9 cellular contexts compared by ENCODE assay signal in the genomic region with DNA sequence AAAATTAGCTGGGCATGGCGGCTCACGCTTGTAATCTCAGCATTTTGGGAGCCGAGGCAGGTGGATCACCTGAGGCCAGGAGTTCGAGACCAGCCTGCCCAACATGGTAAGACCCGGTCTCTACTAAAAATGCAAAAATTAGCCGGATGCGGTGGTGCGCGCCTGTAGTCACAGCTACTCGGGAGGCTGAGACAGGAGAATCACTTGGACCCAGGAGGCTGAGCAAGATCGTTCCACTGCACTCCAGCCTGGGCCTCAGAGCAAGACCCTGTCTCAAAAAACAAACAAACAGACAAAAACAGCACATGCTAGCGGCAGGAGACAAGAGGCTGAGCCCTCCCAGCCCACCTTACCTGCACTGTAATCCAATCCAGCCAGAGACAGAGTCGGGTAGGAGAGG. TPM values are rescaled to one million over a fixed set of nuclear protein-coding genes. Genes with fewer than 3 reads are reported as not detected.
DNase-seq lines count a peak whose midpoint lies in the region; ATAC-seq and TF ChIP-seq lines count a peak whose summit lies in the region.
"Had no signal": no experiment of that assay in that cellular context is flagged by ENCODE, and none has a peak within 500 bp of the region (broad histone marks: within the 10 kb centered on the region; RNA-seq: fewer than 3 reads in every experiment).

No MANE protein-coding gene starts in this region.

- no peak for DNase-seq in T-helper 2 cell treated with Interferon-gamma antibody and Interleukin-4, amounts not matched to agents 5 μg/mL and 100 μg/mL, for 36 hours (ENCODE audit: low spot score)
- DNase-seq in T-helper 2 cell (no peak), activated B cell treated with CpG ODN at 0.5 μM for 24 hours (no peak), lower leg skin (ENCODE audit: low spot score in 2 of 2) (no peak)
- DNase-seq in stimulated activated naive B cell treated with anti-CD40 and anti-IgM and Interleukin-4, amounts not matched to agents 10 μg/mL and 1 μg/mL and 100 μg/mL, for 72 hours = no peak
- DNase-seq: SW 1271 had no signal

- H3K4me3 Mint-ChIP-seq in T-helper 2 cell treated with Interferon-gamma antibody and Interleukin-4, amounts not matched to agents 5 μg/mL and 100 μg/mL, for 36 hours = peak overlapping the region; percentile 91
- peak overlapping the region; percentile 87 for H3K4me3 Mint-ChIP-seq in activated B cell treated with CpG ODN at 0.5 μM for 24 hours
- H3K4me3 Mint-ChIP-seq in stimulated activated naive B cell treated with anti-CD40 and anti-IgM and Interleukin-4, amounts not matched to agents 10 μg/mL and 1 μg/mL and 100 μg/mL, for 72 hours = peak overlapping the region; percentile 92 to 95

- H3K27ac Mint-ChIP-seq in T-helper 2 cell treated with Interferon-gamma antibody and Interleukin-4, amounts not matched to agents 5 μg/mL and 100 μg/mL, for 36 hours = no peak overlapping the region
- H3K27ac Mint-ChIP-seq in activated B cell treated with CpG ODN at 0.5 μM for 24 hours = no peak overlapping the region
- no peak overlapping the region for H3K27ac Mint-ChIP-seq in stimulated activated naive B cell treated with anti-CD40 and anti-IgM and Interleukin-4, amounts not matched to agents 10 μg/mL and 1 μg/mL and 100 μg/mL, for 72 hours

- no peaks in the 10 kb centered on the region for H3K36me3 Mint-ChIP-seq in T-helper 2 cell treated with Interferon-gamma antibody and Interleukin-4, amounts not matched to agents 5 μg/mL and 100 μg/mL, for 36 hours (ENCODE audit: low read depth)
- H3K36me3 Mint-ChIP-seq in activated B cell treated with CpG ODN at 0.5 μM for 24 hours (ENCODE audit: low read depth) = peaks cover 5% of the 10 kb centered on the region
- peaks cover 0 to 6% of the 10 kb centered on the region in 2 donors for H3K36me3 Mint-ChIP-seq in stimulated activated naive B cell treated with anti-CD40 and anti-IgM and Interleukin-4, amounts not matched to agents 10 μg/mL and 1 μg/mL and 100 μg/mL, for 72 hours

- no peaks in the 10 kb centered on the region for H3K9me3 Mint-ChIP-seq in T-helper 2 cell treated with Interferon-gamma antibody and Interleukin-4, amounts not matched to agents 5 μg/mL and 100 μg/mL, for 36 hours
- H3K9me3 Mint-ChIP-seq in activated B cell treated with CpG ODN at 0.5 μM for 24 hours = no peaks in the 10 kb centered on the region
- no peaks in the 10 kb centered on the region for H3K9me3 Mint-ChIP-seq in stimulated activated naive B cell treated with anti-CD40 and anti-IgM and Interleukin-4, amounts not matched to agents 10 μg/mL and 1 μg/mL and 100 μg/mL, for 72 hours

- no peak for ATAC-seq in activated B cell treated with CpG ODN at 0.5 μM for 24 hours (ENCODE audit: low read depth)
- no peak for ATAC-seq in stimulated activated naive B cell treated with anti-CD40 and anti-IgM and Interleukin-4, amounts not matched to agents 10 μg/mL and 1 μg/mL and 100 μg/mL, for 72 hours (replicated peaks)
- no peak for ATAC-seq in GM19351 (IDR thresholded peaks at IDR 0.05; ENCODE audit: unreplicated experiment)
- no peak for ATAC-seq in GM19455 (IDR thresholded peaks at IDR 0.05; ENCODE audit: unreplicated experiment)

- no peak overlapping the region for H3K9ac ChIP-seq in iPS-15b (ENCODE audit: low read depth, low read length)

- TF ChIP-seq POLR2A in lower leg skin (IDR thresholded peaks at IDR 0.05) = no peak

- TF ChIP-seq CTCF in activated B cell treated with CpG ODN at 0.5 μM for 24 hours (IDR thresholded peaks at IDR 0.05) (no peak), lower leg skin (IDR thresholded peaks at IDR 0.05) (no peak)

- CTCF ChIA-PET in activated B cell treated with CpG ODN at 0.5 μM for 24 hours (lab: Charles Lee) = interaction anchor here (1.1 kb wide), 1 partner anchor 531 kb away, joined by 3 read pairs; no protein-coding TSS in a partner anchor

- H3K27me3 ChIP-seq in iPS-15b (ENCODE audit: control insufficient read depth, insufficient read depth, low read length) = no peaks in the 10 kb centered on the region

- H3K9me3 ChIP-seq in iPS-15b (ENCODE audit: control insufficient read depth, insufficient read depth, low read length) = no peaks in the 10 kb centered on the region

- H3K4me3 ChIP-seq in iPS-15b (ENCODE audit: low read depth, low read length) (peak overlapping the region; percentile 89), lower leg skin (ENCODE audit: low read depth, poor library complexity, severe bottlenecking) (no peak overlapping the region)

- peaks cover 4% of the 10 kb centered on the region for H3K4me1 ChIP-seq in iPS-15b (ENCODE audit: control insufficient read depth, insufficient read depth, low read length)

- POLR2A ChIA-PET in activated B cell treated with CpG ODN at 0.5 μM for 24 hours (lab: Charles Lee) = interaction anchor here (0.6 to 2.9 kb wide), 5 partner anchors 10 to 438 kb away, joined by 3 to 27 read pairs (median 12); a partner anchor contains a TSS

- peaks cover 6% of the 10 kb centered on the region for H3K36me3 ChIP-seq in iPS-15b (ENCODE audit: control insufficient read depth, insufficient read depth, low read length)

- 85 to 87% methylated on average over 13 of the region's 13 CpGs for WGBS in lower leg skin, 2 donors

- peaks cover 8% of the 10 kb centered on the region for H3K4me1 Mint-ChIP-seq in T-helper 2 cell treated with Interferon-gamma antibody and Interleukin-4, amounts not matched to agents 5 μg/mL and 100 μg/mL, for 36 hours (ENCODE audit: low read depth)
- H3K4me1 Mint-ChIP-seq in activated B cell treated with CpG ODN at 0.5 μM for 24 hours = peaks cover 29% of the 10 kb centered on the region
- H3K4me1 Mint-ChIP-seq in stimulated activated naive B cell treated with anti-CD40 and anti-IgM and Interleukin-4, amounts not matched to agents 10 μg/mL and 1 μg/mL and 100 μg/mL, for 72 hours = peaks cover 17 to 38% of the 10 kb centered on the region in 2 donors

- intact Hi-C loops in activated B cell treated with CpG ODN at 0.5 μM for 24 hours (cut with micrococcal nuclease) = loop anchor here (2.0 kb wide), 1 partner anchor 951 kb away; no protein-coding TSS in a partner anchor
- intact Hi-C loops in lower leg skin (cut with DNase I; ENCODE audit: low total_unique reads) = no loop called here

- H3K27me3 Mint-ChIP-seq in T-helper 2 cell treated with Interferon-gamma antibody and Interleukin-4, amounts not matched to agents 5 μg/mL and 100 μg/mL, for 36 hours (ENCODE audit: low read depth) = no peaks in the 10 kb centered on the region
- H3K27me3 Mint-ChIP-seq in activated B cell treated with CpG ODN at 0.5 μM for 24 hours = no peaks in the 10 kb centered on the region
- no peaks in the 10 kb centered on the region for H3K27me3 Mint-ChIP-seq in stimulated activated naive B cell treated with anti-CD40 and anti-IgM and Interleukin-4, amounts not matched to agents 10 μg/mL and 1 μg/mL and 100 μg/mL, for 72 hours

RNA-seq across cellular contexts. Expression of a gene that starts 1.1 kb away (rescaled TPM):
- 10.9 and 11.3 TPM in 2 replicates for total RNA-seq in activated B cell treated with CpG ODN at 0.5 μM for 24 hours
- total RNA-seq in lower leg skin = 10 to 100 TPM in 2 of 4 donors, 1 to 10 TPM in 2; 7.5 to 14.0 (median 10.7) TPM

RNA-seq across cellular contexts. Expression of a gene that starts 30.8 kb away (rescaled TPM):
- total RNA-seq in activated B cell treated with CpG ODN at 0.5 μM for 24 hours (6.8 and 8.2 TPM in 2 replicates), lower leg skin (10 to 100 TPM; 13.7 to 78.2 (median 31.3) TPM)

RNA-seq across cellular contexts. Expression of a gene that starts 31.4 kb away (rescaled TPM):
- total RNA-seq in activated B cell treated with CpG ODN at 0.5 μM for 24 hours = 65.5 and 67.2 TPM in 2 replicates
- 100 to 1,000 TPM in 1 of 4 donors, 10 to 100 TPM in 3; 62.9 to 104 (median 73.8) TPM for total RNA-seq in lower leg skin

RNA-seq across cellular contexts. Expression of a gene that starts 43.4 kb away (rescaled TPM):
- 42.1 and 50.0 TPM in 2 replicates for total RNA-seq in activated B cell treated with CpG ODN at 0.5 μM for 24 hours
- total RNA-seq in lower leg skin = 10 to 100 TPM; 37.7 to 66.1 (median 47.4) TPM

RNA-seq across cellular contexts. Expression of a gene that starts 51.7 kb away (rescaled TPM):
- total RNA-seq in activated B cell treated with CpG ODN at 0.5 μM for 24 hours (60.4 and 62.9 TPM in 2 replicates), lower leg skin (100 to 1,000 TPM; 177 to 378 (median 207) TPM)
